Comparison of ENCODE assay signal across 24 cellular contexts in genomic region chr21:46371204-46372013, GRCh38. TPM values are rescaled to one million over a fixed set of nuclear protein-coding genes. Genes with fewer than 3 reads are reported as not detected.
DNase-seq lines count a peak whose midpoint lies in the region; ATAC-seq and TF ChIP-seq lines count a peak whose summit lies in the region.
"Had no signal": no experiment of that assay in that cellular context is flagged by ENCODE, and none has a peak within 500 bp of the region (broad histone marks: within the 10 kb centered on the region; RNA-seq: fewer than 3 reads in every experiment).

No MANE protein-coding gene starts in this region.

- no peak overlapping the region for H3T11ph ChIP-seq in H9 (ENCODE audit: low read length)

- no peak for TF ChIP-seq CTCF in GM12865 (IDR thresholded peaks at IDR 0.05; ENCODE audit: insufficient read depth, low read depth, low read length, missing control alignments)
- no peak for TF ChIP-seq CTCF in H9 (conservative IDR thresholded peaks at IDR 0.05)
- TF ChIP-seq CTCF in glutamatergic neuron (IDR thresholded peaks at IDR 0.05; ENCODE audit: partially characterized antibody, unreplicated experiment), result no peak

- no peak overlapping the region for H2BK20ac ChIP-seq in H9 (ENCODE audit: low read depth, low read length, poor library complexity, severe bottlenecking)

- WGBS in H9 (ENCODE audit: extremely low coverage, insufficient read length, low lambda C conversion rate), result no CpG with 5 or more reads among the region's 16 CpGs

- H3K18ac ChIP-seq in H9 (ENCODE audit: insufficient read length, low read depth, low read length), result no peak overlapping the region

- H3K23me2 ChIP-seq in H9 (ENCODE audit: insufficient read length, low read depth, low read length, poor library complexity, severe bottlenecking), result no peaks in the 10 kb centered on the region

- H2BK120ac ChIP-seq in H9 (ENCODE audit: low read depth, low read length, poor library complexity, severe bottlenecking), result no peak overlapping the region

- H3K23ac ChIP-seq in H9 (ENCODE audit: insufficient read length, low read depth, low read length), result peak overlapping the region; percentile 77

- H3K27me3 Mint-ChIP-seq in H9 (ENCODE audit: low read depth) (no peaks in the 10 kb centered on the region), glutamatergic neuron (ENCODE audit: unreplicated experiment) (no peaks in the 10 kb centered on the region)
- H3K27me3 Mint-ChIP-seq in stimulated activated memory B cell treated with anti-CD40 and anti-IgM and Interleukin-4, amounts not matched to agents 10 μg/mL and 1 μg/mL and 100 μg/mL, for 72 hours, result no peaks in the 10 kb centered on the region

- H2AK5ac ChIP-seq in H9 (ENCODE audit: insufficient read length, low read length), result no peak overlapping the region

- no peak overlapping the region for H3K4me3 Mint-ChIP-seq in H9
- peak overlapping the region; percentile 34 for H3K4me3 Mint-ChIP-seq in glutamatergic neuron (ENCODE audit: unreplicated experiment)
- no peak overlapping the region for H3K4me3 Mint-ChIP-seq in stimulated activated memory B cell treated with anti-CD40 and anti-IgM and Interleukin-4, amounts not matched to agents 10 μg/mL and 1 μg/mL and 100 μg/mL, for 72 hours

- H3K4me1 Mint-ChIP-seq in H9 (no peaks in the 10 kb centered on the region), glutamatergic neuron (ENCODE audit: low read depth, unreplicated experiment) (peaks cover 9% of the 10 kb centered on the region)
- peaks cover 37% of the 10 kb centered on the region for H3K4me1 Mint-ChIP-seq in stimulated activated memory B cell treated with anti-CD40 and anti-IgM and Interleukin-4, amounts not matched to agents 10 μg/mL and 1 μg/mL and 100 μg/mL, for 72 hours

- peaks cover 5% of the 10 kb centered on the region for H4K20me1 ChIP-seq in H9 (ENCODE audit: control insufficient read depth, insufficient read depth, insufficient read length)

- H3K27me3 ChIP-seq in H9 (ENCODE audit: insufficient read depth, low read length), result no peaks in the 10 kb centered on the region
- H3K27me3 ChIP-seq: BLaER1 treated with 17β-estradiol and CSF1 and Interleukin-3, amounts not matched to agents 10 nM and 100 nM; thyroid gland had no signal

- peaks cover 7% of the 10 kb centered on the region; the same call in 1 of the 2 replicates for H3K79me2 ChIP-seq in H9 (ENCODE audit: insufficient read depth, low read length)

- H3K4me3 ChIP-seq in GM12865 (ENCODE audit: low read depth, low read length), result no peak overlapping the region
- H3K4me3 ChIP-seq: BLaER1 treated with 17β-estradiol and CSF1 and Interleukin-3, amounts not matched to agents 10 nM and 100 nM; thyroid gland had no signal

- no peak overlapping the region for H2BK12ac ChIP-seq in H9 (ENCODE audit: insufficient read length, low read depth, low read length)

- no peak overlapping the region for H4K91ac ChIP-seq in H9 (ENCODE audit: insufficient read length, low read depth, low read length)

- peak overlapping the region; percentile 18 for H4K5ac ChIP-seq in H9 (ENCODE audit: insufficient read length, low read depth, low read length)

- H3K4me2 ChIP-seq in H9 (ENCODE audit: insufficient read depth, insufficient read length, low read length), result no peak overlapping the region
- H3K4me2 ChIP-seq: BLaER1 treated with 17β-estradiol and CSF1 and Interleukin-3, amounts not matched to agents 10 nM and 100 nM had no signal

- no peak overlapping the region for H2AFZ ChIP-seq in H9 (ENCODE audit: low read length)

- H3K27ac Mint-ChIP-seq in H9 (peak overlapping the region; percentile 53 to 92 (median 55); a peak in 4 of 7 replicates), glutamatergic neuron (ENCODE audit: unreplicated experiment) (no peak overlapping the region)
- peak overlapping the region; percentile 31 for H3K27ac Mint-ChIP-seq in stimulated activated memory B cell treated with anti-CD40 and anti-IgM and Interleukin-4, amounts not matched to agents 10 μg/mL and 1 μg/mL and 100 μg/mL, for 72 hours
- H3K27ac Mint-ChIP-seq: activated T-helper 2 cell treated with anti-CD3 and anti-CD28 coated beads, Interferon-gamma antibody, Interleukin-2, Interleukin-4, amounts not matched to agents 10 μg/mL and 5 μg/mL and 100 μg/mL, durations not matched to agents 14 hours and 24 hours and 36 hours had no signal

- no peak overlapping the region for H3K9ac ChIP-seq in H9 (ENCODE audit: extremely low read depth, insufficient read length, low read length)
- H3K9ac ChIP-seq: BLaER1 treated with 17β-estradiol and CSF1 and Interleukin-3, amounts not matched to agents 10 nM and 100 nM had no signal

- H2BK5ac ChIP-seq in H9 (ENCODE audit: insufficient read length, low read length), result no peak overlapping the region

- ATAC-seq in stimulated activated memory B cell treated with anti-CD40 and anti-IgM and Interleukin-4, amounts not matched to agents 10 μg/mL and 1 μg/mL and 100 μg/mL, for 72 hours, result no peak
- ATAC-seq in GM18909 (IDR thresholded peaks at IDR 0.05; ENCODE audit: poor library complexity, unreplicated experiment), result no peak
- ATAC-seq: left colon, right cardiac atrium had no signal

- no peaks in the 10 kb centered on the region for H3K79me1 ChIP-seq in H9 (ENCODE audit: insufficient read depth, low read depth, low read length, poor library complexity, severe bottlenecking)

- H3K27ac ChIP-seq in H9 (ENCODE audit: insufficient read length, low read depth, low read length), result no peak overlapping the region
- H3K27ac ChIP-seq: BLaER1 treated with 17β-estradiol and CSF1 and Interleukin-3, amounts not matched to agents 10 nM and 100 nM; thyroid gland had no signal

- no peaks in the 10 kb centered on the region; a peak in 1 of 5 replicates for H3K9me3 Mint-ChIP-seq in H9
- H3K9me3 Mint-ChIP-seq in glutamatergic neuron (ENCODE audit: unreplicated experiment), result peaks cover 5% of the 10 kb centered on the region
- H3K9me3 Mint-ChIP-seq in stimulated activated memory B cell treated with anti-CD40 and anti-IgM and Interleukin-4, amounts not matched to agents 10 μg/mL and 1 μg/mL and 100 μg/mL, for 72 hours, result no peaks in the 10 kb centered on the region
- H3K9me3 Mint-ChIP-seq: activated T-helper 2 cell treated with anti-CD3 and anti-CD28 coated beads, Interferon-gamma antibody, Interleukin-2, Interleukin-4, amounts not matched to agents 10 μg/mL and 5 μg/mL and 100 μg/mL, durations not matched to agents 14 hours and 24 hours and 36 hours had no signal

- H3K56ac ChIP-seq in H9 (ENCODE audit: insufficient read length, low read depth, low read length), result no peak overlapping the region

- H3K9me3 ChIP-seq in H9 (ENCODE audit: control insufficient read depth, low read depth, low read length), result no peaks in the 10 kb centered on the region
- H3K9me3 ChIP-seq: BLaER1 treated with 17β-estradiol and CSF1 and Interleukin-3, amounts not matched to agents 10 nM and 100 nM; thyroid gland had no signal

- H3K36me3 Mint-ChIP-seq in H9 (ENCODE audit: insufficient read depth in 1 of 3, low read depth in 3 of 3), result peaks cover 27 to 42% (median 36%) of the 10 kb centered on the region in 3 experiments; a peak in 6 of 7 replicates
- H3K36me3 Mint-ChIP-seq in glutamatergic neuron (ENCODE audit: unreplicated experiment), result no peaks in the 10 kb centered on the region
- peaks cover 19% of the 10 kb centered on the region for H3K36me3 Mint-ChIP-seq in stimulated activated memory B cell treated with anti-CD40 and anti-IgM and Interleukin-4, amounts not matched to agents 10 μg/mL and 1 μg/mL and 100 μg/mL, for 72 hours

- no peak overlapping the region for H3K14ac ChIP-seq in H9 (ENCODE audit: insufficient read depth, low read length)

- H3K4me1 ChIP-seq in H9 (ENCODE audit: insufficient read depth, low read length), result no peaks in the 10 kb centered on the region
- H3K4me1 ChIP-seq: thyroid gland had no signal

- no peak overlapping the region for H2BK15ac ChIP-seq in H9 (ENCODE audit: low read depth, low read length)

- H3K4ac ChIP-seq in H9 (ENCODE audit: low read depth, low read length), result no peak overlapping the region

- H4K8ac ChIP-seq in H9 (replicated peaks; ENCODE audit: insufficient read length, low read depth, low read length), result peak overlapping the region; percentile 74

- peak; percentile 70 for DNase-seq in GM12865 (ENCODE audit: low read depth)
- DNase-seq in H9, result no peak
- DNase-seq in glutamatergic neuron, result no peak
- DNase-seq in NCI-H146 (lab: John Stamatoyannopoulos, UW), result no peak
- no peak for DNase-seq in DMS114 treated with DMSO at 0.1 percent for 48 hours (lab: John Stamatoyannopoulos, UW; ENCODE audit: unreplicated experiment)
- DNase-seq: activated CD4-positive, alpha-beta T cell treated with anti-CD3 and anti-CD28 coated beads for 4 hours; activated CD8-positive, alpha-beta memory T cell treated with anti-CD3 and anti-CD28 coated beads for 24 hours; activated naive CD4-positive, alpha-beta T cell treated with anti-CD3 and anti-CD28 coated beads, Interleukin-2, amount 50 U/mL, for 16 hours; activated T-cell treated with anti-CD3 and anti-CD28 coated beads for 4 hours; amygdala; hypothalamus; left colon; mammary epithelial cell; NCI-H1436; NCI-H226; posterior cingulate gyrus; right cardiac atrium; SIG-M5; stimulated activated CD4-positive, alpha-beta T cell treated with anti-CD3 and anti-CD28 coated beads, Interleukin-1b, Interleukin-23, amount 100 ng/mL, for 48 hours; thyroid gland had no signal

RNA-seq across cellular contexts. Expression of gene PCNT, which starts 47.5 kb away (rescaled TPM):
- total RNA-seq in H9 (2021), result 39.6 and 40.6 TPM in 2 replicates
- 117 TPM for total RNA-seq in glutamatergic neuron (ENCODE audit: unreplicated experiment)

RNA-seq across cellular contexts. Expression of gene C21orf58, which starts 47.7 kb away (rescaled TPM):
- 17.2 and 19.1 TPM in 2 replicates for total RNA-seq in H9 (2021)
- total RNA-seq in glutamatergic neuron (ENCODE audit: unreplicated experiment), result 9.7 TPM
